ENCODE assay signal across 1 cellular context in genomic region chr19:1406818-1407661, GRCh38.
TF ChIP-seq lines count a peak whose summit lies in the region.

DAZAP1 (plus strand) TSS chr19:1407586; CDS start chr19:1407774, 188 bp downstream.

TF ChIP-seq in HepG2, 621 proteins besides CTCF, POLR2A, EP300 and RAD21 (continued from another document):
- TF ChIP-seq IRF9 (CRISPR knock-in tag; IDR thresholded peaks at IDR 0.05; ENCODE audit: borderline replicate concordance) = peak; percentile 57; the same call in 1 of the 2 replicates
- TF ChIP-seq TMF1 (CRISPR knock-in tag; IDR thresholded peaks at IDR 0.05; ENCODE audit: low read depth) = no peak
- no peak for TF ChIP-seq SMC3 (IDR thresholded peaks at IDR 0.05; ENCODE audit: low read length)
- TF ChIP-seq ZNF710 (CRISPR knock-in tag; IDR thresholded peaks at IDR 0.05; ENCODE audit: borderline replicate concordance) = no peak
- TF ChIP-seq ZFY (CRISPR knock-in tag; IDR thresholded peaks at IDR 0.05) = peak; percentile 32; the same call in 1 of the 2 replicates
- no peak for TF ChIP-seq PLSCR1 (CRISPR knock-in tag; IDR thresholded peaks at IDR 0.05; ENCODE audit: borderline replicate concordance)
- 0 out of 2 replicates have a peak, but pooled peaks have one; percentile 21 for TF ChIP-seq ZHX1 (CRISPR knock-in tag; IDR thresholded peaks at IDR 0.05; ENCODE audit: low read depth)
- no peak for TF ChIP-seq ZNF335 (CRISPR knock-in tag; IDR thresholded peaks at IDR 0.05)
- TF ChIP-seq CREM (IDR thresholded peaks at IDR 0.05) = no peak
- no peak for TF ChIP-seq CREM (CRISPR knock-in tag; IDR thresholded peaks at IDR 0.05)
- TF ChIP-seq POGK (CRISPR knock-in tag; conservative IDR thresholded peaks at IDR 0.05) = peak; percentile 79
- TF ChIP-seq KAT2B (IDR thresholded peaks at IDR 0.05; ENCODE audit: borderline replicate concordance, low read depth, low read length) = no peak
- TF ChIP-seq ZNF678 (CRISPR knock-in tag; IDR thresholded peaks at IDR 0.05) = 0 out of 2 replicates have a peak, but pooled peaks have one; percentile 26
- peak; percentile 80 for TF ChIP-seq MNT (IDR thresholded peaks at IDR 0.05)
- no peak for TF ChIP-seq MYNN (CRISPR knock-in tag; IDR thresholded peaks at IDR 0.05; ENCODE audit: low read depth)
- no peak for TF ChIP-seq ZNF839 (CRISPR knock-in tag; IDR thresholded peaks at IDR 0.05; ENCODE audit: borderline replicate concordance)
- TF ChIP-seq ZNF282 (IDR thresholded peaks at IDR 0.05; ENCODE audit: partially characterized antibody) = no peak
- peak; percentile 61 for TF ChIP-seq MTERF4 (CRISPR knock-in tag; IDR thresholded peaks at IDR 0.05)
- 0 out of 2 replicates have a peak, but pooled peaks have one; percentile 18 for TF ChIP-seq ZNF329 (CRISPR knock-in tag; IDR thresholded peaks at IDR 0.05; ENCODE audit: low read depth)
- no peak for TF ChIP-seq ZNF781 (CRISPR knock-in tag; IDR thresholded peaks at IDR 0.05; ENCODE audit: borderline replicate concordance, not compliant biosample characterization)
- TF ChIP-seq ZNF850 (CRISPR knock-in tag; conservative IDR thresholded peaks at IDR 0.05) = no peak
- TF ChIP-seq ZBTB25 (CRISPR knock-in tag; IDR thresholded peaks at IDR 0.05) = no peak
- TF ChIP-seq ZNF776 (CRISPR knock-in tag; IDR thresholded peaks at IDR 0.05) = no peak; the same call in 1 of the 2 replicates
- TF ChIP-seq HOMEZ (CRISPR knock-in tag; IDR thresholded peaks at IDR 0.05; ENCODE audit: low read depth) = no peak
- TF ChIP-seq SRSF1 (optimal IDR thresholded peaks at IDR 0.05; ENCODE audit: low read depth, low read length) = no peak
- TF ChIP-seq ZSCAN31 (CRISPR knock-in tag; IDR thresholded peaks at IDR 0.05; ENCODE audit: low read depth) = peak; percentile 70; the same call in 1 of the 2 replicates
- TF ChIP-seq ZNF577 (CRISPR knock-in tag; IDR thresholded peaks at IDR 0.05; ENCODE audit: borderline replicate concordance, low read depth) = no peak
- TF ChIP-seq PTBP1 (IDR thresholded peaks at IDR 0.05; ENCODE audit: low read depth, low read length, poor library complexity, severe bottlenecking) = no peak
- TF ChIP-seq LCORL (IDR thresholded peaks at IDR 0.05) = no peak
- no peak for TF ChIP-seq LCORL (CRISPR knock-in tag; IDR thresholded peaks at IDR 0.05)
- TF ChIP-seq ZNF550 (CRISPR knock-in tag; IDR thresholded peaks at IDR 0.05; ENCODE audit: borderline replicate concordance) = no peak
- no peak for TF ChIP-seq BRD4 (CRISPR knock-in tag; IDR thresholded peaks at IDR 0.05)
- no peak; the same call in 1 of the 2 replicates for TF ChIP-seq ZNF547 (CRISPR knock-in tag; IDR thresholded peaks at IDR 0.05)
- peak; percentile 97 for TF ChIP-seq THAP11 (CRISPR knock-in tag; IDR thresholded peaks at IDR 0.05)
- no peak for TF ChIP-seq ZNF660 (CRISPR knock-in tag; IDR thresholded peaks at IDR 0.05; ENCODE audit: borderline replicate concordance, low read depth)
